In the genomic region with DNA sequence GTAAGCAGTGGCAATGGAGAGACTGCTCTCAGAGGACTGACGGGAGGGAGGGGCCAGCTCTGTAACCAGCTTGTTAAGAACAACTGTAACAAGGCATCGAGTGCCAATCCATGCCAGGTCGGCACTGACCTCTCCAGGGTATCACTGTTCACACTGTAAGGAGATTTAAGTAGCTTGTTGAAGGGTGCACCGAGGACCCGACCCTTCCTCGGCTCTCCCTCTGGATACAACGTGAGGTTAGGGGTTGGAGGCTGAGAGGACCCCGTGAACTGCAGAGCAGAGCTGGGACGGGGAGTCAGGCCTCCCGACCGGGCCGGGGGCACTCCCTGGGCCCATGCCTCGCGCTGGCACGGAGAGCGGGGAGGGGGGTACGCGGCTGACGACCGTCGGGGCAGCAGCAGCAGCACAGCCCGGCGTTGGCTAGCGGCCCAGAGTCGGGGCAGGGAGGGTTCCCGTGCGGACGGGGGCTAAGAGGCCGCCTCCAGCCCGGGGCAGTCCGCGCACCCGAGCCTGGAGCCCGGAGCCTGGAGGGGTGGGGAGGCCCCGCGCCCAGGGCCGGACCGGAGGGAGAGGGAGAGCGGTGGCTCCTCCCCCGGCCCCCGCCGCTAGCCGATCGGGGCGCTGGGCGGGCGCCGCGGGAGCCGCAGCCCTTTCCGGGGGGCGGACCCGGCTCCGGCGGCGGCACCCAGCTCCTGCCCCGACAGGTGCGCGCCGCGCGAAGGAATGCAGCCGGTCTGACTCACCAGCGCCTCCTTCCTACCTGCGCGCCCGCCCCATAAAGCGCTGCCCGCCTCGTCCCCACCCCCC, we compare ENCODE assay signal across 8 cellular contexts. TPM values are rescaled to one million over a fixed set of nuclear protein-coding genes. Genes with fewer than 3 reads are reported as not detected.
DNase-seq lines count a peak whose midpoint lies in the region; ATAC-seq and TF ChIP-seq lines count a peak whose summit lies in the region.

Gene ITGB4 (plus strand): TSS at position 804 of the 807 bp plus-strand sequence. CDS start 3,245 bp downstream, outside the sequence.

- H3K4me1 ChIP-seq in HUES48 (ENCODE audit: control insufficient read depth, insufficient read depth, low read length): no peaks in the 10 kb centered on the region

- DNase-seq in BJ (ENCODE audit: low read depth): no peak
- peak; percentile 72 for DNase-seq in activated CD4-positive, alpha-beta T cell treated with anti-CD3 and anti-CD28 coated beads for 36 hours
- DNase-seq in lung microvascular endothelial cell (ENCODE audit: low read depth in 2 of 2): peak; percentile 17 to 48
- peak; percentile 46 for DNase-seq in stimulated activated CD8-positive, alpha-beta memory T cell treated with anti-CD3 and anti-CD28 coated beads, Interleukin-12 subunit alpha, Interleukin-12 subunit beta, amount 100 ng/mL, for 1 hour (ENCODE audit: low read depth)

- H3K36me3 Mint-ChIP-seq in activated CD4-positive, alpha-beta T cell treated with anti-CD3 and anti-CD28 coated beads for 36 hours (ENCODE audit: low read depth): no peaks in the 10 kb centered on the region

- no peaks in the 10 kb centered on the region for H3K36me3 ChIP-seq in BJ (ENCODE audit: control insufficient read depth, insufficient read depth, low read length)
- H3K36me3 ChIP-seq in HUES48 (ENCODE audit: control insufficient read depth, insufficient read depth, low read length): no peaks in the 10 kb centered on the region

- TF ChIP-seq CTCF in BJ (IDR thresholded peaks at IDR 0.05; ENCODE audit: insufficient read depth, low read depth, low read length): no peak

- no peak within 1 kb of the TSS for H3K27ac Mint-ChIP-seq in activated CD4-positive, alpha-beta T cell treated with anti-CD3 and anti-CD28 coated beads for 36 hours

- H3K9ac ChIP-seq in HUES48 (ENCODE audit: low read depth, low read length): peak within 1 kb of the TSS; percentile 26

- H3K9me3 Mint-ChIP-seq in activated CD4-positive, alpha-beta T cell treated with anti-CD3 and anti-CD28 coated beads for 36 hours (ENCODE audit: low read depth): no peaks in the 10 kb centered on the region

- H3K9me3 ChIP-seq in HUES48 (ENCODE audit: control insufficient read depth, insufficient read depth, low read length): no peaks in the 10 kb centered on the region

- CTCF ChIA-PET in BJ (lab: Yijun Ruan, JAX): interaction anchor here (0.8 to 2.4 kb wide), 5 partner anchors 27 to 42 kb away, joined by 3 to 9 read pairs (median 3); no protein-coding TSS in a partner anchor
- CTCF ChIA-PET in activated CD4-positive, alpha-beta T cell treated with anti-CD3 and anti-CD28 coated beads for 36 hours (lab: Charles Lee): interaction anchor here (0.6 to 2.5 kb wide), 4 partner anchors 28 to 208 kb away, joined by 3 to 13 read pairs (median 3); no protein-coding TSS in a partner anchor

- POLR2A ChIA-PET in BJ (lab: Charles Lee): no interaction called here
- POLR2A ChIA-PET in activated CD4-positive, alpha-beta T cell treated with anti-CD3 and anti-CD28 coated beads for 36 hours (lab: Charles Lee): interaction anchor here (0.6 to 1.6 kb wide), 3 partner anchors 52 to 1031 kb away, joined by 3 to 9 read pairs (median 4); no protein-coding TSS in a partner anchor

- intact Hi-C loops in activated CD4-positive, alpha-beta T cell treated with anti-CD3 and anti-CD28 coated beads for 36 hours (cut with DNase I, micrococcal nuclease): no loop called here

- H3K4me3 ChIP-seq in BJ (ENCODE audit: low read depth, low read length) (peak within 1 kb of the TSS; percentile 37), HUES48 (ENCODE audit: low read depth, low read length) (peak within 1 kb of the TSS; percentile 68)

- peaks cover 5% of the 10 kb centered on the region for H3K4me1 Mint-ChIP-seq in activated CD4-positive, alpha-beta T cell treated with anti-CD3 and anti-CD28 coated beads for 36 hours

- peak within 1 kb of the TSS; percentile 61 for H3K4me3 Mint-ChIP-seq in activated CD4-positive, alpha-beta T cell treated with anti-CD3 and anti-CD28 coated beads for 36 hours

- H3K27me3 Mint-ChIP-seq in activated CD4-positive, alpha-beta T cell treated with anti-CD3 and anti-CD28 coated beads for 36 hours: peaks cover 15% of the 10 kb centered on the region

- ATAC-seq in activated CD4-positive, alpha-beta T cell treated with anti-CD3 and anti-CD28 coated beads for 36 hours: peak; percentile 88
- ATAC-seq in HG03135 (IDR thresholded peaks at IDR 0.05; ENCODE audit: unreplicated experiment) (no peak), HG02970 (IDR thresholded peaks at IDR 0.05; ENCODE audit: low FRiP score, unreplicated experiment) (no peak)

- H3K27me3 ChIP-seq in BJ (ENCODE audit: control insufficient read depth, insufficient read depth, low read length) (peaks cover 18% of the 10 kb centered on the region), HUES48 (ENCODE audit: control insufficient read depth, insufficient read depth, low read length) (peaks cover 22% of the 10 kb centered on the region)

- H3K27ac ChIP-seq in HUES48 (ENCODE audit: low read depth, low read length) (no peak within 1 kb of the TSS), cingulate gyrus (ENCODE audit: low read depth, low read length) (peak within 1 kb of the TSS; percentile 70)

RNA-seq across cellular contexts. Expression of gene ITGB4, which starts in this region (rescaled TPM):
- polyA plus RNA-seq in BJ (2011; rRNA removed): 2.1 and 2.3 TPM in 2 replicates
- polyA minus RNA-seq in BJ (2011; rRNA and poly(A)+ RNA removed): 0.77 and 1.9 TPM in 2 replicates
- 1 to 10 TPM in 1 of 2 experiments, under 1 TPM in 1; 0.62 to 1.5 TPM for total RNA-seq in activated CD4-positive, alpha-beta T cell treated with anti-CD3 and anti-CD28 coated beads for 36 hours
- 17.7 and 29.0 TPM in 2 replicates for total RNA-seq in lung microvascular endothelial cell
